In genomic region chr5:168987540-168988300, GRCh38 we compare ENCODE assay signal across 2 cellular contexts.
TF ChIP-seq lines count a peak whose summit lies in the region.

No MANE protein-coding gene starts in this region.

TF ChIP-seq in HEK293T, 16 proteins besides CTCF, POLR2A, EP300 and RAD21 (continued from another document):
- TF ChIP-seq LEF1 (IDR thresholded peaks at IDR 0.05; ENCODE audit: borderline replicate concordance) (no peak), NFRKB (IDR thresholded peaks at IDR 0.05) (no peak), ZNF384 (IDR thresholded peaks at IDR 0.05) (no peak)
TF ChIP-seq in HEK293T: peak in this region for 0.

TF ChIP-seq in WTC11, 78 proteins besides CTCF, POLR2A, EP300 and RAD21 (continued from another document):
- TF ChIP-seq, protein P1, sequence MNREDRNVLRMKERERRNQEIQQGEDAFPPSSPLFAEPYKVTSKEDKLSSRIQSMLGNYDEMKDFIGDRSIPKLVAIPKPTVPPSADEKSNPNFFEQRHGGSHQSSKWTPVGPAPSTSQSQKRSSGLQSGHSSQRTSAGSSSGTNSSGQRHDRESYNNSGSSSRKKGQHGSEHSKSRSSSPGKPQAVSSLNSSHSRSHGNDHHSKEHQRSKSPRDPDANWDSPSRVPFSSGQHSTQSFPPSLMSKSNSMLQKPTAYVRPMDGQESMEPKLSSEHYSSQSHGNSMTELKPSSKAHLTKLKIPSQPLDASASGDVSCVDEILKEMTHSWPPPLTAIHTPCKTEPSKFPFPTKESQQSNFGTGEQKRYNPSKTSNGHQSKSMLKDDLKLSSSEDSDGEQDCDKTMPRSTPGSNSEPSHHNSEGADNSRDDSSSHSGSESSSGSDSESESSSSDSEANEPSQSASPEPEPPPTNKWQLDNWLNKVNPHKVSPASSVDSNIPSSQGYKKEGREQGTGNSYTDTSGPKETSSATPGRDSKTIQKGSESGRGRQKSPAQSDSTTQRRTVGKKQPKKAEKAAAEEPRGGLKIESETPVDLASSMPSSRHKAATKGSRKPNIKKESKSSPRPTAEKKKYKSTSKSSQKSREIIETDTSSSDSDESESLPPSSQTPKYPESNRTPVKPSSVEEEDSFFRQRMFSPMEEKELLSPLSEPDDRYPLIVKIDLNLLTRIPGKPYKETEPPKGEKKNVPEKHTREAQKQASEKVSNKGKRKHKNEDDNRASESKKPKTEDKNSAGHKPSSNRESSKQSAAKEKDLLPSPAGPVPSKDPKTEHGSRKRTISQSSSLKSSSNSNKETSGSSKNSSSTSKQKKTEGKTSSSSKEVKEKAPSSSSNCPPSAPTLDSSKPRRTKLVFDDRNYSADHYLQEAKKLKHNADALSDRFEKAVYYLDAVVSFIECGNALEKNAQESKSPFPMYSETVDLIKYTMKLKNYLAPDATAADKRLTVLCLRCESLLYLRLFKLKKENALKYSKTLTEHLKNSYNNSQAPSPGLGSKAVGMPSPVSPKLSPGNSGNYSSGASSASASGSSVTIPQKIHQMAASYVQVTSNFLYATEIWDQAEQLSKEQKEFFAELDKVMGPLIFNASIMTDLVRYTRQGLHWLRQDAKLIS (CRISPR knock-in tag; IDR thresholded peaks at IDR 0.05; ENCODE audit: borderline replicate concordance): no peak
- TF ChIP-seq ZNF512 (CRISPR knock-in tag; IDR thresholded peaks at IDR 0.05; ENCODE audit: borderline replicate concordance) (no peak), RELA (CRISPR knock-in tag; IDR thresholded peaks at IDR 0.05; ENCODE audit: borderline replicate concordance) (no peak), EMX1 (CRISPR knock-in tag; IDR thresholded peaks at IDR 0.05) (no peak), MXD4 (CRISPR knock-in tag; IDR thresholded peaks at IDR 0.05; ENCODE audit: borderline replicate concordance) (no peak), SOX15 (CRISPR knock-in tag; IDR thresholded peaks at IDR 0.05) (no peak), TP53 (CRISPR knock-in tag; IDR thresholded peaks at IDR 0.05) (no peak), FOXJ3 (CRISPR knock-in tag; IDR thresholded peaks at IDR 0.05; ENCODE audit: borderline replicate concordance) (no peak)
- TF ChIP-seq, protein P2, sequence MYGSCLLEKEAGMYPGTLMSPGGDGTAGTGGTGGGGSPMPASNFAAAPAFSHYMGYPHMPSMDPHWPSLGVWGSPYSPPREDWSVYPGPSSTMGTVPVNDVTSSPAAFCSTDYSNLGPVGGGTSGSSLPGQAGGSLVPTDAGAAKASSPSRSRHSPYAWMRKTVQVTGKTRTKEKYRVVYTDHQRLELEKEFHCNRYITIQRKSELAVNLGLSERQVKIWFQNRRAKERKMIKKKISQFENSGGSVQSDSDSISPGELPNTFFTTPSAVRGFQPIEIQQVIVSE (CRISPR knock-in tag; IDR thresholded peaks at IDR 0.05; ENCODE audit: borderline replicate concordance): no peak
- TF ChIP-seq, protein P3, sequence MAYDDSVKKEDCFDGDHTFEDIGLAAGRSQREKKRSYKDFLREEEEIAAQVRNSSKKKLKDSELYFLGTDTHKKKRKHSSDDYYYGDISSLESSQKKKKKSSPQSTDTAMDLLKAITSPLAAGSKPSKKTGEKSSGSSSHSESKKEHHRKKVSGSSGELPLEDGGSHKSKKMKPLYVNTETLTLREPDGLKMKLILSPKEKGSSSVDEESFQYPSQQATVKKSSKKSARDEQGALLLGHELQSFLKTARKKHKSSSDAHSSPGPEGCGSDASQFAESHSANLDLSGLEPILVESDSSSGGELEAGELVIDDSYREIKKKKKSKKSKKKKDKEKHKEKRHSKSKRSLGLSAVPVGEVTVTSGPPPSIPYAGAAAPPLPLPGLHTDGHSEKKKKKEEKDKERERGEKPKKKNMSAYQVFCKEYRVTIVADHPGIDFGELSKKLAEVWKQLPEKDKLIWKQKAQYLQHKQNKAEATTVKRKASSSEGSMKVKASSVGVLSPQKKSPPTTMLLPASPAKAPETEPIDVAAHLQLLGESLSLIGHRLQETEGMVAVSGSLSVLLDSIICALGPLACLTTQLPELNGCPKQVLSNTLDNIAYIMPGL (CRISPR knock-in tag; IDR thresholded peaks at IDR 0.05): no peak
- TF ChIP-seq, protein P4, sequence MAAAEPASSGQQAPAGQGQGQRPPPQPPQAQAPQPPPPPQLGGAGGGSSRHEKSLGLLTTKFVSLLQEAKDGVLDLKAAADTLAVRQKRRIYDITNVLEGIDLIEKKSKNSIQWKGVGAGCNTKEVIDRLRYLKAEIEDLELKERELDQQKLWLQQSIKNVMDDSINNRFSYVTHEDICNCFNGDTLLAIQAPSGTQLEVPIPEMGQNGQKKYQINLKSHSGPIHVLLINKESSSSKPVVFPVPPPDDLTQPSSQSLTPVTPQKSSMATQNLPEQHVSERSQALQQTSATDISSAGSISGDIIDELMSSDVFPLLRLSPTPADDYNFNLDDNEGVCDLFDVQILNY (CRISPR knock-in tag; IDR thresholded peaks at IDR 0.05): no peak
- TF ChIP-seq, protein P5, sequence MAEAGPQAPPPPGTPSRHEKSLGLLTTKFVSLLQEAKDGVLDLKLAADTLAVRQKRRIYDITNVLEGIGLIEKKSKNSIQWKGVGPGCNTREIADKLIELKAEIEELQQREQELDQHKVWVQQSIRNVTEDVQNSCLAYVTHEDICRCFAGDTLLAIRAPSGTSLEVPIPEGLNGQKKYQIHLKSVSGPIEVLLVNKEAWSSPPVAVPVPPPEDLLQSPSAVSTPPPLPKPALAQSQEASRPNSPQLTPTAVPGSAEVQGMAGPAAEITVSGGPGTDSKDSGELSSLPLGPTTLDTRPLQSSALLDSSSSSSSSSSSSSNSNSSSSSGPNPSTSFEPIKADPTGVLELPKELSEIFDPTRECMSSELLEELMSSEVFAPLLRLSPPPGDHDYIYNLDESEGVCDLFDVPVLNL (CRISPR knock-in tag; IDR thresholded peaks at IDR 0.05; ENCODE audit: borderline replicate concordance, low read depth): no peak
